Comparison of ENCODE assay signal across 28 cellular contexts in the genomic region with DNA sequence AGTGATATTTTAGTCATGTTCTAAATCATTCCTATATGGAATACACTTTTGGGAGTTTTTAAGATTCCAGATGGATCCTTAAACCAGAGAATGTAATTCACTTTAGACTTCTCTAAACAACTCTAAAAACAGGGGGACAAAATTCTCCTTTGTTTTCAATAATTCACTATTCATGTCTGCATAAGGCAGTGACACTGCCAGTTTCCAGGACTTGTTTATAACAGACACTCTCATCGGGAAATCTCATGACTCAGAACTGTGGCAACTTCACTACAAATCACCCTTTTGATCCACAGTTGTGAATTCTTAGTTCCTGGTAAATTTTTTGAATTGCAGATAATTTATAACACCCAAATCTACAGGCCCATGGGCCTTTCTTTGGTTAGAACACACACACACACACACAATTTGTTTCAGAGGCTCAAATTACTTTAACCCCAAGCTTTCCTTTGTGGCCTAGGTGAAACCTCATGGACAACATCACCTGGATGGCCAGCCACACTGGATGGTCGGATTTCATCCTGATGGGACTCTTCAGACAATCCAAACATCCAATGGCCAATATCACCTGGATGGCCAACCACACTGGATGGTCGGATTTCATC. TPM values are rescaled to one million over a fixed set of nuclear protein-coding genes. Genes with fewer than 3 reads are reported as not detected.
A peak's percentile ranks its signal among the peaks of the same experiment; 100 is the strongest.
DNase-seq lines count a peak whose midpoint lies in the region; FAIRE-seq and TF ChIP-seq lines count a peak whose summit lies in the region.
"Had no signal": no experiment of that assay in that cellular context is flagged by ENCODE, and none has a peak within 500 bp of the region (broad histone marks: within the 10 kb centered on the region; RNA-seq: fewer than 3 reads in every experiment).

A gene with protein sequence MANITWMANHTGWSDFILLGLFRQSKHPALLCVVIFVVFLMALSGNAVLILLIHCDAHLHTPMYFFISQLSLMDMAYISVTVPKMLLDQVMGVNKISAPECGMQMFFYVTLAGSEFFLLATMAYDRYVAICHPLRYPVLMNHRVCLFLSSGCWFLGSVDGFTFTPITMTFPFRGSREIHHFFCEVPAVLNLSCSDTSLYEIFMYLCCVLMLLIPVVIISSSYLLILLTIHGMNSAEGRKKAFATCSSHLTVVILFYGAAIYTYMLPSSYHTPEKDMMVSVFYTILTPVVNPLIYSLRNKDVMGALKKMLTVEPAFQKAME (plus strand): TSS at position 555 of the 605 bp plus-strand sequence. CDS start 0 bp downstream, at position 555.

- TF ChIP-seq CTCF in D721Med (IDR thresholded peaks at IDR 0.05; ENCODE audit: insufficient read depth, missing control alignments), result no peak

- FAIRE-seq in frontal cortex (lab: Jason Lieb, UNC), result peak; percentile 81
- FAIRE-seq in D721Med (lab: Jason Lieb, UNC), result no peak
- FAIRE-seq: GM12892, HepG2, K562 had no signal

- H3K27me3 ChIP-seq in HUES64 (ENCODE audit: insufficient read depth, low read length), result no peaks in the 10 kb centered on the region

- no peaks in the 10 kb centered on the region for H3K36me3 ChIP-seq in HUES64 (ENCODE audit: insufficient read depth, low read length)
- H3K36me3 ChIP-seq: HAP-1 had no signal

- no peak within 1 kb of the TSS for H3K27ac ChIP-seq in HUES64 (ENCODE audit: low read depth, low read length)
- H3K27ac ChIP-seq: C4-2B, HL-60, SK-N-MC had no signal

- H3K9ac ChIP-seq in HUES64 (ENCODE audit: low read depth, low read length), result no peak within 1 kb of the TSS

- peaks cover 98% of the 10 kb centered on the region for H3K9me3 ChIP-seq in HUES64 (ENCODE audit: insufficient read depth, low read depth, low read length)
- H3K9me3 ChIP-seq: HAP-1 had no signal

- DNase-seq in Ammon's horn (ENCODE audit: low spot score) (peak; percentile 75), frontal cortex (ENCODE audit: low spot score in 2 of 2) (no peak), pons (ENCODE audit: low spot score) (peak; percentile 95), NCI-H146 (lab: John Stamatoyannopoulos, UW) (no peak), ACHN (no peak), D721Med (ENCODE audit: insufficient read length, low spot score) (no peak)
- DNase-seq in stimulated activated CD4-positive, alpha-beta T cell treated with anti-CD3 and anti-CD28 coated beads, Interleukin-4, amount 100 ng/mL, for 4 hours, result no peak
- DNase-seq: 8988T; CD8-positive, alpha-beta T cell; DMS153; DND-41; GOT3; Kasumi-1; NCI-H1105 treated with DMSO at 0.1 percent for 48 hours; NCI-H2029; NCI-H446 treated with DMSO at 0.1 percent for 48 hours; NCI-H526; SIG-M5 had no signal

- in situ Hi-C loops in ACHN (cut with HindIII; ENCODE audit: low pct_ligation_motif_present, low pct_unique_long_range_greater_than_20kb, low sequenced_read_pairs), result no loop called here

- 48% methylated on average over 3 of the region's 3 CpGs for WGBS in HUES64

- no peaks in the 10 kb centered on the region for H3K4me1 ChIP-seq in HUES64 (ENCODE audit: insufficient read depth, low read length)
- H3K4me1 ChIP-seq: HAP-1 had no signal

- 0 out of 2 replicates have a peak within 1 kb of the TSS, but pooled peaks have one; percentile 5 for H3K4me3 ChIP-seq in HUES64 (ENCODE audit: low read length)
- H3K4me3 ChIP-seq: HAP-1, K562, SK-N-MC had no signal

RNA-seq across cellular contexts. Expression of the gene that starts here (rescaled TPM):
- polyA plus RNA-seq in HUES64 (2013, experiment 1 of 2), result not detected
- not detected for polyA plus RNA-seq in HUES64 (2013, experiment 2 of 2)
- total RNA-seq in frontal cortex, result not detected
- total RNA-seq: CD8-positive, alpha-beta T cell; HepG2; K562; M059J had no signal
- polyA plus RNA-seq: AG04450, HepG2, K562 had no signal

Comparison
In these comparisons a context has a peak if more than half of its experiments do, and no peak if none do; other contexts are left out.
1. DNase-seq: peak in Ammon's horn (single experiment) and pons (single experiment); none in frontal cortex (0 of 2), NCI-H146 (single experiment), stimulated activated CD4-positive, alpha-beta T cell treated with anti-CD3 and anti-CD28 coated beads, Interleukin-4, amount 100 ng/mL, for 4 hours (0 of 2), ACHN (single experiment) and D721Med (single experiment).